ENCODE assay signal across 19 cellular contexts in genomic region chr9:73011346-73011745, GRCh38. TPM values are rescaled to one million over a fixed set of nuclear protein-coding genes. Genes with fewer than 3 reads are reported as not detected.
A peak's percentile ranks its signal among the peaks of the same experiment; 100 is the strongest.
DNase-seq lines count a peak whose midpoint lies in the region; ATAC-seq and TF ChIP-seq lines count a peak whose summit lies in the region.
"Had no signal": no experiment of that assay in that cellular context is flagged by ENCODE, and none has a peak within 500 bp of the region (broad histone marks: within the 10 kb centered on the region; RNA-seq: fewer than 3 reads in every experiment).

No MANE protein-coding gene starts in this region.

- in situ Hi-C loops in astrocyte of the cerebellum (cut with HindIII; ENCODE audit: low sequenced_read_pairs), result no loop called here

- no peak overlapping the region for H3K4me3 ChIP-seq in astrocyte of the cerebellum (ENCODE audit: low read depth, low read length)
- H3K4me3 ChIP-seq in fibroblast of the aortic adventitia (ENCODE audit: low read depth, low read length), result no peak overlapping the region
- H3K4me3 ChIP-seq: heart left ventricle had no signal

- peak; percentile 75 for DNase-seq in GM04503 (ENCODE audit: low read depth)
- peak; percentile 18 for DNase-seq in astrocyte of the cerebellum (ENCODE audit: low read depth)
- peak; percentile 89 for DNase-seq in fibroblast of the aortic adventitia (ENCODE audit: low read depth)
- DNase-seq in stromal cell of bone marrow (ENCODE audit: low read depth), result peak; percentile 87
- DNase-seq in DMS 273 (lab: John Stamatoyannopoulos, UW; ENCODE audit: unreplicated experiment), result no peak
- no peak for DNase-seq in NCI-H1092 (lab: John Stamatoyannopoulos, UW)
- DNase-seq in NCI-H82 treated with DMSO at 0.1 percent for 48 hours (lab: John Stamatoyannopoulos, UW; ENCODE audit: unreplicated experiment), result no peak
- DNase-seq: activated CD4-positive, alpha-beta T cell treated with anti-CD3 and anti-CD28 coated beads for 36 hours; activated naive CD8-positive, alpha-beta T cell treated with anti-CD3 and anti-CD28 coated beads, Interleukin-2, amount 10 ng/mL, durations not matched to agents 7 days and 5 days; activated T-cell treated with anti-CD3 and anti-CD28 coated beads, Interleukin-2, amount 50 U/mL, for 1 hour; CD8-positive, alpha-beta memory T cell; effector CD8-positive, alpha-beta T cell; GOT3; heart left ventricle; kidney glomerular epithelial cell; NCI-H187 treated with DMSO at 0.1 percent for 48 hours; NCI-H774 had no signal

- ATAC-seq in HG03469 (IDR thresholded peaks at IDR 0.05; ENCODE audit: unreplicated experiment), result no peak
- ATAC-seq: activated CD4-positive, alpha-beta T cell treated with anti-CD3 and anti-CD28 coated beads for 36 hours had no signal

- TF ChIP-seq CTCF in astrocyte of the cerebellum (IDR thresholded peaks at IDR 0.05; ENCODE audit: low read depth, low read length, missing control alignments) (no peak), fibroblast of the aortic adventitia (IDR thresholded peaks at IDR 0.05; ENCODE audit: insufficient read depth, low read length) (no peak)

RNA-seq across cellular contexts. Expression of gene ALDH1A1, which starts 58.5 kb away (rescaled TPM):
- 8.8 and 65.4 TPM in 2 replicates for total RNA-seq in fibroblast of the aortic adventitia (ENCODE audit: low replicate concordance)
- total RNA-seq: activated CD4-positive, alpha-beta T cell treated with anti-CD3 and anti-CD28 coated beads for 36 hours; T-helper 2 cell treated with Interferon-gamma antibody and Interleukin-4, amounts not matched to agents 100 ng/mL and 5 ng/mL, for 36 hours had no signal

Comparison
In these comparisons a context has a peak if more than half of its experiments do, and no peak if none do; other contexts are left out.
1. DNase-seq: peak in GM04503 (single experiment), astrocyte of the cerebellum (single experiment), fibroblast of the aortic adventitia (single experiment) and stromal cell of bone marrow (single experiment); none in DMS 273 (single experiment), NCI-H1092 (single experiment) and NCI-H82 treated with DMSO at 0.1 percent for 48 hours (single experiment).